Comparison of ENCODE assay signal across 1 cellular context in genomic region chr17:72556944-72557826, GRCh38.
A peak's percentile ranks its signal among the peaks of the same experiment; 100 is the strongest.
TF ChIP-seq lines count a peak whose summit lies in the region.

No MANE protein-coding gene starts in this region.

TF ChIP-seq in HepG2, 621 proteins besides CTCF, POLR2A, EP300 and RAD21 (continued from another document and continues in another):
- TF ChIP-seq ZHX2 (IDR thresholded peaks at IDR 0.05; ENCODE audit: low read depth) (no peak), ZHX2 (CRISPR knock-in tag; IDR thresholded peaks at IDR 0.05; ENCODE audit: borderline replicate concordance) (no peak), GMEB1 (CRISPR knock-in tag; IDR thresholded peaks at IDR 0.05; ENCODE audit: borderline replicate concordance) (no peak), ZNF136 (CRISPR knock-in tag; IDR thresholded peaks at IDR 0.05; ENCODE audit: low read depth) (no peak), TRAFD1 (CRISPR knock-in tag; IDR thresholded peaks at IDR 0.05; ENCODE audit: borderline replicate concordance) (no peak), ZSCAN22 (CRISPR knock-in tag; IDR thresholded peaks at IDR 0.05) (no peak), ZNF646 (CRISPR knock-in tag; IDR thresholded peaks at IDR 0.05) (peak; percentile 94; the same call in 1 of the 2 replicates), HOXA5 (CRISPR knock-in tag; IDR thresholded peaks at IDR 0.05) (no peak), PBX2 (CRISPR knock-in tag; IDR thresholded peaks at IDR 0.05) (no peak), ZMYM2 (CRISPR knock-in tag; IDR thresholded peaks at IDR 0.05) (no peak), ZNF580 (CRISPR knock-in tag; IDR thresholded peaks at IDR 0.05; ENCODE audit: borderline replicate concordance, low read depth) (0 out of 2 replicates have a peak, but pooled peaks have one; percentile 30), ESRRA (CRISPR knock-in tag; IDR thresholded peaks at IDR 0.05; ENCODE audit: low read depth) (0 out of 2 replicates have a peak, but pooled peaks have one; percentile 32), PAXIP1 (CRISPR knock-in tag; conservative IDR thresholded peaks at IDR 0.05) (no peak), ZNF34 (CRISPR knock-in tag; IDR thresholded peaks at IDR 0.05; ENCODE audit: borderline replicate concordance) (no peak), RFX3 (CRISPR knock-in tag; IDR thresholded peaks at IDR 0.05) (no peak), ZSCAN31 (CRISPR knock-in tag; IDR thresholded peaks at IDR 0.05; ENCODE audit: low read depth) (no peak), ZSCAN9 (CRISPR knock-in tag; IDR thresholded peaks at IDR 0.05; ENCODE audit: borderline replicate concordance) (no peak), THAP9 (CRISPR knock-in tag; IDR thresholded peaks at IDR 0.05; ENCODE audit: borderline replicate concordance) (no peak; the same call in 1 of the 2 replicates), CENPX (CRISPR knock-in tag; IDR thresholded peaks at IDR 0.05) (no peak), HMG20B (CRISPR knock-in tag; conservative IDR thresholded peaks at IDR 0.05) (no peak; the same call in 1 of the 2 replicates), SAFB2 (CRISPR knock-in tag; IDR thresholded peaks at IDR 0.05; ENCODE audit: borderline replicate concordance, low read depth) (no peak), ZBTB44 (CRISPR knock-in tag; IDR thresholded peaks at IDR 0.05) (no peak), MYC (CRISPR knock-in tag; IDR thresholded peaks at IDR 0.05; ENCODE audit: borderline replicate concordance) (no peak), MXD4 (CRISPR knock-in tag; IDR thresholded peaks at IDR 0.05) (no peak), ZMAT3 (CRISPR knock-in tag; conservative IDR thresholded peaks at IDR 0.05) (no peak), RFX5 (IDR thresholded peaks at IDR 0.05; ENCODE audit: low read depth, low read length) (no peak), ZNF382 (CRISPR knock-in tag; IDR thresholded peaks at IDR 0.05; ENCODE audit: borderline replicate concordance) (no peak)
